Comparison of ENCODE assay signal across 7 cellular contexts in the genomic region with DNA sequence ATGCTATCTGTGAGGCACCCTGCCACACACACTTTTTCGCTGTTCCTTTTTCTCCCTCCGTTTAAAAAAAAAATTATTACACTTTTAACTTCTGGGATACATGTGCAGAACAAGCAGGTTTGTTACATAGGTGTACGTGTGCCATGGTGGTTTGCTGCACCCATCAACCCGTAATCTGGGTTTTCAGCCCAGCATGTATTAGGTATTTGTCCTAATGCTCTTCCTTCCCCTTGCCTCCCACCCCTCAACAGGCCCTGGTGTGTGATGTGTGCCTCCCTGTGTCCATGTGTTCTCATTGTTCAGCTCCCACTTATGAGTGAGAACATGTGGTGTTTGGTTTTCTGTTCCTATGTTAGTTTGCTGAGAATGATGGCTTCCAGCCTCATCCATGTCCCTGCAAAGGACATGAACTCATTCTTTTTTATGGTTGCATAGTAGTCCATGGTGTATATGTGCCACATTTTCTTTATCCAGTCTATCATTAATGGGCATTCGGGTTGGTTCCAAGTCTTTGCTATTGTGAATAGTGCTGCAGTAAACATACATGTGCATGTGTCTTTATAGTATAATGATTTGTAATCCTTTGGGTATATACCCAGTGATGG. TPM values are rescaled to one million over a fixed set of nuclear protein-coding genes. Genes with fewer than 3 reads are reported as not detected.
A peak's percentile ranks its signal among the peaks of the same experiment; 100 is the strongest.
DNase-seq lines count a peak whose midpoint lies in the region; ATAC-seq and TF ChIP-seq lines count a peak whose summit lies in the region.
"Not testable (repeated sequence)": the region's sequence is repeated elsewhere in the genome, so short reads cannot be mapped to it uniquely, and the experiment has no call there.

No MANE protein-coding gene starts in this region.

- H3K36me3 Mint-ChIP-seq in Calu3 (ENCODE audit: insufficient read depth, unreplicated experiment): peaks cover 14% of the 10 kb centered on the region
- H3K36me3 Mint-ChIP-seq in T-helper 17 cell (ENCODE audit: low read depth); memory B cell: not testable (repeated sequence)
- peaks cover 23% of the 10 kb centered on the region for H3K36me3 Mint-ChIP-seq in activated naive CD8-positive, alpha-beta T cell treated with anti-CD3 and anti-CD28 coated beads for 36 hours
- peaks cover 16% of the 10 kb centered on the region for H3K36me3 Mint-ChIP-seq in endodermal cell (ENCODE audit: low read depth)
- peaks cover 18% of the 10 kb centered on the region for H3K36me3 Mint-ChIP-seq in type B pancreatic cell

- DNase-seq in Calu3; T-helper 17 cell; activated naive CD8-positive, alpha-beta T cell treated with anti-CD3 and anti-CD28 coated beads for 36 hours; endodermal cell; memory B cell (ENCODE audit: low spot score in 2 of 2); type B pancreatic cell (ENCODE audit: extremely low spot score, unreplicated experiment): not testable (repeated sequence)
- DNase-seq in posterior vena cava (ENCODE audit: low spot score): peak; percentile 4

- TF ChIP-seq CTCF in Calu3 (IDR thresholded peaks at IDR 0.05; ENCODE audit: unreplicated experiment); endodermal cell (conservative IDR thresholded peaks at IDR 0.05); type B pancreatic cell (conservative IDR thresholded peaks at IDR 0.05): not testable (repeated sequence)

- not testable (repeated sequence) for H3K27me3 Mint-ChIP-seq in Calu3 (ENCODE audit: unreplicated experiment); T-helper 17 cell; activated naive CD8-positive, alpha-beta T cell treated with anti-CD3 and anti-CD28 coated beads for 36 hours; endodermal cell (ENCODE audit: insufficient read depth); memory B cell; type B pancreatic cell

- H3K27ac Mint-ChIP-seq in Calu3 (ENCODE audit: unreplicated experiment) (peak overlapping the region; percentile 42), T-helper 17 cell (peak overlapping the region; percentile 54), endodermal cell (peak overlapping the region; percentile 93), memory B cell (peak overlapping the region; percentile 51), type B pancreatic cell (peak overlapping the region; percentile 74)
- H3K27ac Mint-ChIP-seq in activated naive CD8-positive, alpha-beta T cell treated with anti-CD3 and anti-CD28 coated beads for 36 hours: peak overlapping the region; percentile 59

- not testable (repeated sequence) for H3K27ac ChIP-seq in endodermal cell (ENCODE audit: low read depth, low read length)

- H3K9me3 Mint-ChIP-seq in Calu3 (ENCODE audit: low read depth, unreplicated experiment); activated naive CD8-positive, alpha-beta T cell treated with anti-CD3 and anti-CD28 coated beads for 36 hours; memory B cell; type B pancreatic cell: not testable (repeated sequence)
- peaks cover 17% of the 10 kb centered on the region for H3K9me3 Mint-ChIP-seq in endodermal cell

- not testable (repeated sequence) for BruUV-seq in Calu3 (replicated peaks; lab: Mats Ljungman, UMichigan)

- H3K9me3 ChIP-seq in T-helper 17 cell (ENCODE audit: control insufficient read depth, low read length, poor library complexity, severe bottlenecking); endodermal cell (ENCODE audit: control insufficient read depth, low read length): not testable (repeated sequence)

- not testable (repeated sequence) for H3K27me3 ChIP-seq in endodermal cell (ENCODE audit: control insufficient read depth, insufficient read depth, low read length, poor library complexity, severe bottlenecking)

- H3K9ac ChIP-seq in endodermal cell (ENCODE audit: extremely low read depth, low read length, poor library complexity, severe bottlenecking): not testable (repeated sequence)

- not testable (repeated sequence) for H3K36me3 ChIP-seq in endodermal cell (ENCODE audit: control insufficient read depth, insufficient read depth, low read length)

- peak overlapping the region; percentile 41 for H3K4me3 Mint-ChIP-seq in Calu3 (ENCODE audit: low read depth, unreplicated experiment)
- H3K4me3 Mint-ChIP-seq in T-helper 17 cell; activated naive CD8-positive, alpha-beta T cell treated with anti-CD3 and anti-CD28 coated beads for 36 hours; endodermal cell; memory B cell; type B pancreatic cell: not testable (repeated sequence)

- H3K4me1 Mint-ChIP-seq in Calu3 (ENCODE audit: low read depth, unreplicated experiment) (peaks cover 22% of the 10 kb centered on the region), T-helper 17 cell (peaks cover 20% of the 10 kb centered on the region), endodermal cell (peaks cover 18% of the 10 kb centered on the region), memory B cell (peaks cover 12% of the 10 kb centered on the region), type B pancreatic cell (ENCODE audit: unreplicated experiment) (peaks cover 20% of the 10 kb centered on the region)
- peaks cover 29% of the 10 kb centered on the region for H3K4me1 Mint-ChIP-seq in activated naive CD8-positive, alpha-beta T cell treated with anti-CD3 and anti-CD28 coated beads for 36 hours

- H3K4me3 ChIP-seq in endodermal cell (ENCODE audit: low read length): not testable (repeated sequence)

- WGBS in endodermal cell (ENCODE audit: insufficient coverage in 1 of 2, insufficient read length in 1 of 2), 2 experiments: 97% methylated on average over 5 of the region's 5 CpGs

- CTCF ChIA-PET in Calu3 (lab: Charles Lee): interaction anchor here (0.6 to 1.4 kb wide), 2 partner anchors 12 to 1177 kb away, joined by 7 to 9 read pairs; no protein-coding TSS in a partner anchor

- ATAC-seq in T-helper 17 cell; memory B cell (ENCODE audit: low read depth): not testable (repeated sequence)

- intact Hi-C loops in Calu3 (cut with micrococcal nuclease; ENCODE audit: unreplicated experiment); posterior vena cava (cut with DNase I): not testable (repeated sequence)

- H3K4me1 ChIP-seq in endodermal cell (ENCODE audit: control insufficient read depth, insufficient read depth, low read length): peaks cover 20% of the 10 kb centered on the region

RNA-seq across cellular contexts. Expression of a gene that starts 12.9 kb away (rescaled TPM):
- total RNA-seq in Calu3 (2022) (55.0 and 59.2 TPM in 2 replicates), T-helper 17 cell (10 to 100 TPM; 24.1 to 24.7 TPM), endodermal cell (10 to 100 TPM; 23.6 to 29.4 TPM), posterior vena cava (10 to 100 TPM; 23.2 to 27.5 TPM), type B pancreatic cell (ENCODE audit: low replicate concordance) (26.7 and 39.2 TPM in 2 replicates)
- 10 to 100 TPM; 30.4 to 30.8 TPM for total RNA-seq in activated naive CD8-positive, alpha-beta T cell treated with anti-CD3 and anti-CD28 coated beads for 36 hours
- polyA plus RNA-seq in endodermal cell (2013, experiment 1 of 2): 10.4 TPM
- polyA plus RNA-seq in endodermal cell (2013, experiment 2 of 2): 11.6 TPM

Comparison
In these comparisons a context has a peak if more than half of its experiments do, and no peak if none do; other contexts are left out.
1. H3K27ac Mint-ChIP-seq: peak in every context shown above with its lines; median percentile 93 in endodermal cell; 74 in type B pancreatic cell; 59 in activated naive CD8-positive, alpha-beta T cell treated with anti-CD3 and anti-CD28 coated beads for 36 hours; 54 in T-helper 17 cell; 51 in memory B cell; 42 in Calu3.